1 cellular context compared by ENCODE assay signal in genomic region chr3:48439820-48440589, GRCh38.
TF ChIP-seq lines count a peak whose summit lies in the region.

Gene CCDC51 (minus strand): TSS chr3:48440119. CDS start chr3:48435128, 4,991 bp downstream.
Gene TMA7 (plus strand): TSS chr3:48440257. CDS start chr3:48440297, 40 bp downstream.

TF ChIP-seq in HepG2, 621 proteins besides CTCF, POLR2A, EP300 and RAD21 (continued from another document and continues in another):
- no peak for TF ChIP-seq ZNF407 (CRISPR knock-in tag; IDR thresholded peaks at IDR 0.05; ENCODE audit: not compliant biosample characterization)
- no peak for TF ChIP-seq KDM6A (CRISPR knock-in tag; IDR thresholded peaks at IDR 0.05; ENCODE audit: low read depth)
- no peak for TF ChIP-seq NCOA1 (CRISPR knock-in tag; IDR thresholded peaks at IDR 0.05)
- no peak for TF ChIP-seq KDM1A (CRISPR knock-in tag; IDR thresholded peaks at IDR 0.05)
- peak; percentile 94; the same call in 1 of the 2 replicates for TF ChIP-seq THAP9 (CRISPR knock-in tag; IDR thresholded peaks at IDR 0.05; ENCODE audit: borderline replicate concordance)
- TF ChIP-seq ZNF556 (CRISPR knock-in tag; IDR thresholded peaks at IDR 0.05; ENCODE audit: borderline replicate concordance) = peak; percentile 84
- TF ChIP-seq YY1 (IDR thresholded peaks at IDR 0.05; ENCODE audit: insufficient read depth, insufficient replicate concordance, low read depth, low read length) = peak; percentile 91
- no peak for TF ChIP-seq ZKSCAN8 (CRISPR knock-in tag; IDR thresholded peaks at IDR 0.05; ENCODE audit: borderline replicate concordance)
- TF ChIP-seq ZFP41 (CRISPR knock-in tag; IDR thresholded peaks at IDR 0.05; ENCODE audit: borderline replicate concordance) = no peak
- peak; percentile 63; the same call in 1 of the 2 replicates for TF ChIP-seq ZNF773 (CRISPR knock-in tag; IDR thresholded peaks at IDR 0.05; ENCODE audit: borderline replicate concordance)
- TF ChIP-seq ZNF550 (CRISPR knock-in tag; IDR thresholded peaks at IDR 0.05; ENCODE audit: borderline replicate concordance) = no peak; the same call in 1 of the 2 replicates
- peak; percentile 80; the same call in 1 of the 2 replicates for TF ChIP-seq ZNF563 (CRISPR knock-in tag; IDR thresholded peaks at IDR 0.05)
- TF ChIP-seq BCL6 (CRISPR knock-in tag; IDR thresholded peaks at IDR 0.05) = peak; percentile 40; the same call in 1 of the 2 replicates
- TF ChIP-seq SUZ12 (IDR thresholded peaks at IDR 0.05; ENCODE audit: low read depth, low read length) = no peak
- TF ChIP-seq TIGD3 (CRISPR knock-in tag; IDR thresholded peaks at IDR 0.05; ENCODE audit: borderline replicate concordance) = 0 out of 2 replicates have a peak, but pooled peaks have one; percentile 64
- no peak for TF ChIP-seq SMAD9 (CRISPR knock-in tag; IDR thresholded peaks at IDR 0.05)
- no peak for TF ChIP-seq NFATC3 (CRISPR knock-in tag; IDR thresholded peaks at IDR 0.05)
- TF ChIP-seq BORCS8-MEF2B (CRISPR knock-in tag; IDR thresholded peaks at IDR 0.05) = peak; percentile 62
- no peak for TF ChIP-seq ZSCAN30 (CRISPR knock-in tag; IDR thresholded peaks at IDR 0.05)
- peak; percentile 53 for TF ChIP-seq ZNF431 (CRISPR knock-in tag; IDR thresholded peaks at IDR 0.05; ENCODE audit: borderline replicate concordance, low read depth)
- TF ChIP-seq SP5 (CRISPR knock-in tag; IDR thresholded peaks at IDR 0.05; ENCODE audit: borderline replicate concordance, low read depth) = peak; percentile 29; the same call in 1 of the 2 replicates
- no peak for TF ChIP-seq HHEX (CRISPR knock-in tag; IDR thresholded peaks at IDR 0.05)
- TF ChIP-seq NR2F1 (CRISPR knock-in tag; IDR thresholded peaks at IDR 0.05) = peak in 1 of 2 experiments; percentile 62; a peak in 2 of 4 replicates
- peak; percentile 52; the same call in 1 of the 2 replicates for TF ChIP-seq ESRRA (CRISPR knock-in tag; IDR thresholded peaks at IDR 0.05; ENCODE audit: low read depth)
- no peak for TF ChIP-seq DNMT1 (CRISPR knock-in tag; IDR thresholded peaks at IDR 0.05)
- no peak for TF ChIP-seq NR3C1 (CRISPR knock-in tag; IDR thresholded peaks at IDR 0.05)
- peak; percentile 83 for TF ChIP-seq DRAP1 (CRISPR knock-in tag; IDR thresholded peaks at IDR 0.05)
- peak; percentile 98 for TF ChIP-seq ZNF687 (CRISPR knock-in tag; IDR thresholded peaks at IDR 0.05)
- no peak for TF ChIP-seq PRPF4 (IDR thresholded peaks at IDR 0.05; ENCODE audit: low read depth, low read length, poor library complexity, severe bottlenecking)
- TF ChIP-seq POGK (CRISPR knock-in tag; conservative IDR thresholded peaks at IDR 0.05) = peak; percentile 64
- peak; percentile 87 for TF ChIP-seq KDM5B (CRISPR knock-in tag; IDR thresholded peaks at IDR 0.05; ENCODE audit: borderline replicate concordance)
- TF ChIP-seq ZFY (CRISPR knock-in tag; IDR thresholded peaks at IDR 0.05) = peak; percentile 94
- TF ChIP-seq MIER2 (CRISPR knock-in tag; IDR thresholded peaks at IDR 0.05) = no peak
- peak; percentile 90 for TF ChIP-seq ZNF138 (CRISPR knock-in tag; IDR thresholded peaks at IDR 0.05; ENCODE audit: low read depth)
- peak; percentile 49; the same call in 1 of the 2 replicates for TF ChIP-seq PPARG (CRISPR knock-in tag; conservative IDR thresholded peaks at IDR 0.05)
- no peak for TF ChIP-seq REL (CRISPR knock-in tag; conservative IDR thresholded peaks at IDR 0.05)
- 0 out of 2 replicates have a peak, but pooled peaks have one; percentile 53 for TF ChIP-seq ZNF512B (CRISPR knock-in tag; IDR thresholded peaks at IDR 0.05; ENCODE audit: borderline replicate concordance)
- peak; percentile 90 for TF ChIP-seq ZFX (CRISPR knock-in tag; IDR thresholded peaks at IDR 0.05; ENCODE audit: low read depth)
- TF ChIP-seq ZMAT3 (CRISPR knock-in tag; conservative IDR thresholded peaks at IDR 0.05) = peak; percentile 84; the same call in 1 of the 2 replicates
